ENCODE assay signal across 8 cellular contexts in the genomic region with DNA sequence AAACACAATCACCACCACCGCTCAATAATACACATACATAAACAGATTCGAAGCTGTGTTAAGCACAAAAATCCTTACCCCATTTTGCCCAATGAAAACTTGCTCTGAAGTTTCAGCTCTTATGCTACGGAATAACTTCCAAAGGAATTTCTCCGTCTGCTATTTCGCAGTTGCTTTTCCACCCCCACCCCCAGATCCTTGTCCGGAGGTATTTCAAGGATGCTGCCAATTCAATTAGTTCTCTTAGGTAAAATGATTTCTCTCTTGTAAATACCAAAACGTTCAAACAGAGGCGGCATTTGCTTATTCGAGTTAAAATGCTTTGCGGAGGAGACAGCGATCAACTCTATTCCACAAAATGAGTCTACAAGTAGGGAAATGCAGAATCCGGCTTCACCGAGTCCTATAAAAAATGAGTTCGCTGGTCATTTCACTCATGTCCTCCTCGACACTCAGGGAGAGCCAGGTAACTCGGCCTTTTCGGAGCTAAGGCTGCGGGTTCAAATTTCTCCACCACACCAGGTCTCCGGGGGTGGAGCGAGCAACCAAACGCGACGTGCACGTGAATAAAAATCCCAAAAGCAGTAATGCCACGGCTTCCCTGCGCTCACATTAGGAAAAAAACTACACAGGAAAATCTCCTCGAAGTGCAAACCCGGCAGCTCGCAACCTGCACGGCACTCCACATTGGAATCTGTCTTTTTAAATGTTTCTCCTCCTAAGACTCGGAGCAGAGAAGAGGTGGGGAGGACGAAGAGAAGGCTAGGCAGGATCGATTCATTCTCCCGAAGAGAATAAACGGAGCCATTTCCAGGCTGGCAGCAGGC. TPM values are rescaled to one million over a fixed set of nuclear protein-coding genes. Genes with fewer than 3 reads are reported as not detected.
A peak's percentile ranks its signal among the peaks of the same experiment; 100 is the strongest.
DNase-seq lines count a peak whose midpoint lies in the region; ATAC-seq, FAIRE-seq and TF ChIP-seq lines count a peak whose summit lies in the region.

No MANE protein-coding gene starts in this region.

- no peaks in the 10 kb centered on the region for H4K20me1 ChIP-seq in Karpas-422 (ENCODE audit: insufficient read depth, low read depth, low read length)

- no peak overlapping the region for H3K4me2 ChIP-seq in Karpas-422 (ENCODE audit: low read depth, low read length, poor library complexity, severe bottlenecking)

- FAIRE-seq in GM12891 (lab: Jason Lieb, UNC) = peak; percentile 66

- no peak overlapping the region for H2AFZ ChIP-seq in Karpas-422 (ENCODE audit: low read length)

- TF ChIP-seq CTCF in AG10803 (conservative IDR thresholded peaks at IDR 0.05; ENCODE audit: low read length) = no peak

- H3K27ac ChIP-seq in muscle layer of duodenum (ENCODE audit: low read length) (no peak overlapping the region), Karpas-422 (ENCODE audit: low read length) (no peak overlapping the region)

- H3K4me3 ChIP-seq in AG10803 (ENCODE audit: low read length) = peak overlapping the region; percentile 81
- H3K4me3 ChIP-seq in muscle layer of duodenum (ENCODE audit: low read depth in 1 of 2, low read length in 2 of 2) = peak overlapping the region; percentile 67 to 90
- no peak overlapping the region for H3K4me3 ChIP-seq in Karpas-422 (ENCODE audit: low read length)

- H3K4me1 ChIP-seq in muscle layer of duodenum (ENCODE audit: control insufficient read depth in 1 of 2, insufficient read depth in 2 of 2, low read length in 2 of 2) = peaks cover 0 to 17% of the 10 kb centered on the region in 2 donors
- peaks cover 19% of the 10 kb centered on the region for H3K4me1 ChIP-seq in Karpas-422 (ENCODE audit: low read length)

- no peaks in the 10 kb centered on the region for H3K9me2 ChIP-seq in Karpas-422 (replicated peaks; ENCODE audit: insufficient read depth, low read length)

- H3K27me3 ChIP-seq in muscle layer of duodenum (ENCODE audit: low read depth, low read length) (peaks cover 19% of the 10 kb centered on the region), Karpas-422 (ENCODE audit: low read length) (no peaks in the 10 kb centered on the region)

- no peaks in the 10 kb centered on the region for H3K79me2 ChIP-seq in Karpas-422 (ENCODE audit: low read length)

- H3K9me3 ChIP-seq in muscle layer of duodenum (ENCODE audit: control insufficient read depth in 1 of 2, low read length in 2 of 2) = no peaks in the 10 kb centered on the region
- H3K9me3 ChIP-seq in Karpas-422 (ENCODE audit: low read length) = no peaks in the 10 kb centered on the region

- ATAC-seq in GM18867 (IDR thresholded peaks at IDR 0.05; ENCODE audit: unreplicated experiment) = no peak

- no peak overlapping the region for H3K9ac ChIP-seq in Karpas-422 (ENCODE audit: low read length)

- H3K36me3 ChIP-seq in muscle layer of duodenum (ENCODE audit: control insufficient read depth in 1 of 2, insufficient read depth in 2 of 2, low read length in 2 of 2) = peaks cover 0 to 3% of the 10 kb centered on the region in 2 donors
- H3K36me3 ChIP-seq in Karpas-422 (ENCODE audit: insufficient read depth, low read length) = no peaks in the 10 kb centered on the region

- DNase-seq in AG10803 (ENCODE audit: low read depth) (no peak), GM12891 (ENCODE audit: insufficient read length, low spot score) (no peak), RPMI8226 (peak; percentile 27), ecto neural progenitor cell (ENCODE audit: low spot score) (peak; percentile 55), T1000 (lab: John Stamatoyannopoulos, UW) (no peak), Karpas-422 (no peak)

- no peak for TF ChIP-seq POLR2A in GM12891 (IDR thresholded peaks at IDR 0.05; ENCODE audit: low read depth, low read length)

TF ChIP-seq in GM12891, 5 proteins besides CTCF, POLR2A, EP300 and RAD21:
- no peak for TF ChIP-seq POLR2AphosphoS5 (IDR thresholded peaks at IDR 0.05; ENCODE audit: low read depth, low read length)
- no peak for TF ChIP-seq PAX5 (IDR thresholded peaks at IDR 0.05; ENCODE audit: insufficient read depth, low read length, severe bottlenecking)
- TF ChIP-seq SPI1 (IDR thresholded peaks at IDR 0.05; ENCODE audit: low read depth, low read length) = no peak
- TF ChIP-seq POU2F2 (IDR thresholded peaks at IDR 0.05; ENCODE audit: low read depth, low read length) = no peak
- TF ChIP-seq TAF1 (IDR thresholded peaks at IDR 0.05; ENCODE audit: low read depth, low read length) = no peak

RNA-seq across cellular contexts. Expression of a gene that starts 1.0 kb away (rescaled TPM):
- polyA plus RNA-seq in GM12891 (2012; ENCODE audit: low read depth, missing spikeins) = 4.3 TPM
- total RNA-seq in Karpas-422 (2014; rRNA removed; shearing (Covaris generic); ENCODE audit: low replicate concordance) = 0.43 and 1.1 TPM in 2 replicates

Comparison
In these comparisons a context has a peak if more than half of its experiments do, and no peak if none do; other contexts are left out.
1. DNase-seq: peak in RPMI8226 (single experiment) and ecto neural progenitor cell (single experiment); none in AG10803 (single experiment), GM12891 (single experiment), T1000 (single experiment) and Karpas-422 (single experiment).